In the genomic region with DNA sequence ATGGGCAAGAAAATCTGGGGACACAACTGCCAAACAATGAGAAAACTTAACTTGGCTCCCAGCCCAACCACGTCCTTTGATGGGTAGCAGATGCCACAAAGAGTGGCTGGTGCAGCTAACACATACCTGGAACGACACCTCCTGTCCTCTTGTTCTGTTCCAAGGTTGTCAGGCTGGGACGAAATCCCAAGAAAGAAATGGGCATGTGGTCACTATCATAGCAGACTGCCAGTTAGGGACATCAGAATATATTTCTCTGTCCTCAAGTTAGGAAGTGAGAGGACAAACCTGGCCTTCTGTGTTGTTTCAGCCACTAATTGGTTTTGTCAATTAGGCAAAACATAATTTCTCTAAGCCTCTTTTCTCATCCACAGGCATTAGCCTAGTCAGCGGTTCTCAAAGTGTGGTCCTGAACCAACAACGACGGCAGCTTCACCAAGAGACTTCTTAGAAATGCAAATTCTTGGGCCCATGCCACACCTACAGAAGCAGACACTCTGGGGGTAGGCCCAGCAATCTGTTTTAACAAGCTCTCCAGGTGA, we compare ENCODE assay signal across 8 cellular contexts.
DNase-seq lines count a peak whose midpoint lies in the region; ATAC-seq, FAIRE-seq and TF ChIP-seq lines count a peak whose summit lies in the region.

No MANE protein-coding gene starts in this region.

- no peak for TF ChIP-seq POLR2A in K562 (conservative IDR thresholded peaks at IDR 0.05)

- H3K4me1 Mint-ChIP-seq in natural killer cell, result peaks cover 83 to 91% of the 10 kb centered on the region in 2 donors

- 49% methylated on average over 6 of the region's 6 CpGs for WGBS in K562 (ENCODE audit: insufficient coverage, low coverage, missing lambda C conversion rate)

- H3K4me3 ChIP-seq in GM06990 (replicated peaks; ENCODE audit: low read depth, low read length) (peak overlapping the region; percentile 78), KMS-11 (IDR thresholded peaks at IDR 0.05; ENCODE audit: insufficient read depth, low read depth, low read length) (no peak overlapping the region), K562 (no peak overlapping the region)

- H3K79me2 ChIP-seq in KMS-11 (ENCODE audit: insufficient read depth, low read depth) (peaks cover 85% of the 10 kb centered on the region), K562 (ENCODE audit: control insufficient read depth, insufficient read depth, low read length) (peaks cover 10% of the 10 kb centered on the region; the same call in 1 of the 3 replicates)

- DNase-seq in GM06990 (ENCODE audit: extremely low read depth, insufficient read length) (no peak), K562 (ENCODE audit: extremely low read depth in 1 of 4, low spot score in 3 of 4) (no peak), natural killer cell (no peak), nucleus accumbens (lab: John Stamatoyannopoulos, UW) (no peak), hypothalamus (lab: John Stamatoyannopoulos, UW) (no peak)

- no peaks in the 10 kb centered on the region for H3K36me3 Mint-ChIP-seq in natural killer cell

- no peaks in the 10 kb centered on the region for H3K36me3 ChIP-seq in GM06990 (ENCODE audit: control insufficient read depth, insufficient read depth, low read length)
- H3K36me3 ChIP-seq in KMS-11 (ENCODE audit: insufficient read depth), result no peaks in the 10 kb centered on the region
- H3K36me3 ChIP-seq in K562 (ENCODE audit: control insufficient read depth, insufficient read depth, low read length), result no peaks in the 10 kb centered on the region

- no peak for TF ChIP-seq EP300 in K562 (IDR thresholded peaks at IDR 0.05; ENCODE audit: low read length)

- TF ChIP-seq CTCF in GM06990 (IDR thresholded peaks at IDR 0.05; ENCODE audit: insufficient read depth, low read length, poor library complexity, severe bottlenecking), result no peak
- TF ChIP-seq CTCF in KMS-11 (conservative IDR thresholded peaks at IDR 0.05; ENCODE audit: low read depth, low read length), result no peak
- TF ChIP-seq CTCF in K562 (IDR thresholded peaks at IDR 0.05 in 2 of 3, conservative IDR thresholded peaks at IDR 0.05 in 1 of 3; ENCODE audit: insufficient read depth in 2 of 3, low read depth in 1 of 3, low read length in 3 of 3), result no peak
- no peak for TF ChIP-seq CTCF in natural killer cell (IDR thresholded peaks at IDR 0.05)

- H3K9me1 ChIP-seq in K562 (ENCODE audit: control insufficient read depth, insufficient read depth, low read length), result no peaks in the 10 kb centered on the region

- no peaks in the 10 kb centered on the region for H3K27me3 ChIP-seq in GM06990 (replicated peaks; ENCODE audit: control insufficient read depth, insufficient read depth, low read length)
- H3K27me3 ChIP-seq in KMS-11 (ENCODE audit: insufficient read depth, low read depth), result no peaks in the 10 kb centered on the region
- H3K27me3 ChIP-seq in K562 (ENCODE audit: control insufficient read depth in 2 of 2, insufficient read depth in 2 of 2, low read length in 2 of 2), result no peaks in the 10 kb centered on the region

- TF ChIP-seq RAD21 in K562 (CRISPR knock-in tag; conservative IDR thresholded peaks at IDR 0.05 in 1 of 2, IDR thresholded peaks at IDR 0.05 in 1 of 2), result no peak

- peak overlapping the region; percentile 87 for H3K27ac ChIP-seq in KMS-11
- no peak overlapping the region for H3K27ac ChIP-seq in K562 (ENCODE audit: extremely low read depth, low read depth, low read length)

- H3K4me2 ChIP-seq in KMS-11 (peak overlapping the region; percentile 90), K562 (ENCODE audit: insufficient read depth, low read length) (no peak overlapping the region)

- H4K20me1 ChIP-seq in KMS-11 (ENCODE audit: insufficient read depth), result no peaks in the 10 kb centered on the region
- 0 out of 2 replicates have a peak, but pooled peaks cover 19% of the 10 kb centered on the region for H4K20me1 ChIP-seq in K562 (replicated peaks; ENCODE audit: control insufficient read depth, insufficient read depth, low read length)

- intact Hi-C loops in K562 (cut with micrococcal nuclease), result no loop called here
- intact Hi-C loops in natural killer cell (cut with micrococcal nuclease), result loop anchor here (5.0 kb wide), 1 partner anchor 84 kb away; no protein-coding TSS in a partner anchor

- FAIRE-seq in K562 (lab: Jason Lieb, UNC), result no peak

- ATAC-seq in K562 (no peak), natural killer cell (no peak), GM18502 (IDR thresholded peaks at IDR 0.05; ENCODE audit: poor library complexity, unreplicated experiment) (no peak), GM18868 (IDR thresholded peaks at IDR 0.05; ENCODE audit: unreplicated experiment) (no peak)

- CTCF ChIA-PET in K562 (lab: Yijun Ruan, JAX; ENCODE audit: low intra/inter-chr PET ratio), result no interaction called here

- in situ Hi-C loops in K562 (cut with MboI), result no loop called here

- H3K27ac Mint-ChIP-seq in natural killer cell, result peak overlapping the region; percentile 99 to 100

- H3K9me3 Mint-ChIP-seq in natural killer cell, result no peaks in the 10 kb centered on the region

- H3K4me3 Mint-ChIP-seq in natural killer cell, result peak overlapping the region; percentile 86

- POLR2A ChIA-PET in K562 (lab: Yijun Ruan, JAX), result interaction anchor here (2.1 kb wide), 1 partner anchor 12 kb away, joined by 7 read pairs; no protein-coding TSS in a partner anchor

- BruUV-seq in K562 (replicated peaks; lab: Mats Ljungman, UMichigan), result no TSS peak

- H3K27me3 Mint-ChIP-seq in natural killer cell (ENCODE audit: low read depth in 2 of 2), result no peaks in the 10 kb centered on the region

- H3K9ac ChIP-seq in KMS-11 (peak overlapping the region; percentile 74; the same call in 1 of the 2 replicates), K562 (ENCODE audit: insufficient read depth in 1 of 2, low read depth in 2 of 2, low read length in 2 of 2) (no peak overlapping the region)

- peaks cover 88% of the 10 kb centered on the region for H3K4me1 ChIP-seq in KMS-11 (ENCODE audit: low read depth, poor library complexity, severe bottlenecking)
- H3K4me1 ChIP-seq in K562 (replicated peaks in 1 of 2; ENCODE audit: control insufficient read depth in 2 of 2, insufficient read depth in 2 of 2, low read length in 2 of 2), result peaks cover 10 to 21% of the 10 kb centered on the region in 2 experiments

- H2AFZ ChIP-seq in KMS-11 (ENCODE audit: low read depth) (no peak overlapping the region), K562 (ENCODE audit: low read depth, low read length) (no peak overlapping the region)

- no peaks in the 10 kb centered on the region for H3K9me3 ChIP-seq in K562 (replicated peaks; ENCODE audit: control insufficient read depth, insufficient read depth, low read depth, low read length)

TF ChIP-seq in K562, 482 proteins besides CTCF, POLR2A, EP300 and RAD21:
- TF ChIP-seq ZNF316 (IDR thresholded peaks at IDR 0.05), result peak; percentile 49; the same call in 1 of the 2 replicates
- no peak for TF ChIP-seq RBM17 (IDR thresholded peaks at IDR 0.05; ENCODE audit: borderline replicate concordance, low read depth, low read length)
- 0 out of 2 replicates have a peak, but pooled peaks have one; percentile 17 for TF ChIP-seq C11orf30 (IDR thresholded peaks at IDR 0.05; ENCODE audit: low read depth)
